ENCODE assay signal across 1 cellular context in genomic region chr2:121917143-121917542, GRCh38.
TF ChIP-seq lines count a peak whose summit lies in the region.

No MANE protein-coding gene starts in this region.

TF ChIP-seq in K562, 482 proteins besides CTCF, POLR2A, EP300 and RAD21:
- TF ChIP-seq TFE3 (CRISPR knock-in tag; IDR thresholded peaks at IDR 0.05) (peak; percentile 54), ZBTB7A (IDR thresholded peaks at IDR 0.05; ENCODE audit: borderline replicate concordance, control insufficient read depth, low read depth, low read length) (no peak)
